ENCODE assay signal across 1 cellular context in the genomic region with DNA sequence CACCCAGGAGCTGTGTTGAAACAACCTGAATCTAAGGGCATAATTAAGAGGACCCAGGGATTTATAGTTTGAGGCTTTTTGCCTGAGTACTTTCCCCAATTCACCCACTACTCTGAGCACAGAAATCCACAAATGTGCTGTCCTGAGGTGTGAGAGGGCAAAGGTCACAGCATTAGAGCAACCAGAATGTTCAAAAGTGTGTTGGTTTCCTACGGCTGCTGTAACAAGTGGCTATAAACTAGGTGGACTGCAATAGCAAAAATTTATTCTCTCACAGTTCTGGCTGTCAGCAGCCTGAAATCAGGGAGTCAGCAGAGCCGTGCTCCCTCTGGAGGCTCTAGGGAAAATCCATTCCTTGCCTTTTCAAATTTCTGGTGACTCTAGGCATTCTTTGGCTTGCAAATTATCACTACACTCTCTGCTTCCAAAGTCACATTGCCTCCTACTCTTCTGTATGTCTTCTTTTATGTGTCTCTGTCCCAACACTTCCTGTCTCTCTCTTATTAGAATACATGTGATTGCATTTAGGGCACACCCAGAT.
TF ChIP-seq lines count a peak whose summit lies in the region.

No MANE protein-coding gene starts in this region.

TF ChIP-seq in SK-N-SH treated with all-trans-retinoic acid at 6 μM for 48 hours, 23 proteins besides CTCF, POLR2A, EP300 and RAD21 (continued from another document):
- TF ChIP-seq, protein P1, sequence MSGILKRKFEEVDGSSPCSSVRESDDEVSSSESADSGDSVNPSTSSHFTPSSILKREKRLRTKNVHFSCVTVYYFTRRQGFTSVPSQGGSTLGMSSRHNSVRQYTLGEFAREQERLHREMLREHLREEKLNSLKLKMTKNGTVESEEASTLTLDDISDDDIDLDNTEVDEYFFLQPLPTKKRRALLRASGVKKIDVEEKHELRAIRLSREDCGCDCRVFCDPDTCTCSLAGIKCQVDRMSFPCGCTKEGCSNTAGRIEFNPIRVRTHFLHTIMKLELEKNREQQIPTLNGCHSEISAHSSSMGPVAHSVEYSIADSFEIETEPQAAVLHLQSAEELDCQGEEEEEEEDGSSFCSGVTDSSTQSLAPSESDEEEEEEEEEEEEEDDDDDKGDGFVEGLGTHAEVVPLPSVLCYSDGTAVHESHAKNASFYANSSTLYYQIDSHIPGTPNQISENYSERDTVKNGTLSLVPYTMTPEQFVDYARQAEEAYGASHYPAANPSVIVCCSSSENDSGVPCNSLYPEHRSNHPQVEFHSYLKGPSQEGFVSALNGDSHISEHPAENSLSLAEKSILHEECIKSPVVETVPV (CRISPR knock-in tag; IDR thresholded peaks at IDR 0.05) = no peak
- TF ChIP-seq ZNF565 (CRISPR knock-in tag; conservative IDR thresholded peaks at IDR 0.05; ENCODE audit: low read depth) = no peak
- TF ChIP-seq, protein P2, sequence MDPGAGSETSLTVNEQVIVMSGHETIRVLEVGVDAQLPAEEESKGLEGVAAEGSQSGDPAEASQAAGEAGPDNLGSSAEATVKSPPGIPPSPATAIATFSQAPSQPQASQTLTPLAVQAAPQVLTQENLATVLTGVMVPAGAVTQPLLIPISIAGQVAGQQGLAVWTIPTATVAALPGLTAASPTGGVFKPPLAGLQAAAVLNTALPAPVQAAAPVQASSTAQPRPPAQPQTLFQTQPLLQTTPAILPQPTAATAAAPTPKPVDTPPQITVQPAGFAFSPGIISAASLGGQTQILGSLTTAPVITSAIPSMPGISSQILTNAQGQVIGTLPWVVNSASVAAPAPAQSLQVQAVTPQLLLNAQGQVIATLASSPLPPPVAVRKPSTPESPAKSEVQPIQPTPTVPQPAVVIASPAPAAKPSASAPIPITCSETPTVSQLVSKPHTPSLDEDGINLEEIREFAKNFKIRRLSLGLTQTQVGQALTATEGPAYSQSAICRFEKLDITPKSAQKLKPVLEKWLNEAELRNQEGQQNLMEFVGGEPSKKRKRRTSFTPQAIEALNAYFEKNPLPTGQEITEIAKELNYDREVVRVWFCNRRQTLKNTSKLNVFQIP (CRISPR knock-in tag; IDR thresholded peaks at IDR 0.05; ENCODE audit: borderline replicate concordance, low read depth) = no peak
